ENCODE assay signal across 18 cellular contexts in genomic region chr5:1479066-1479465, GRCh38. TPM values are rescaled to one million over a fixed set of nuclear protein-coding genes. Genes with fewer than 3 reads are reported as not detected.
DNase-seq lines count a peak whose midpoint lies in the region; ATAC-seq and TF ChIP-seq lines count a peak whose summit lies in the region.
"Had no signal": no experiment of that assay in that cellular context is flagged by ENCODE, and none has a peak within 500 bp of the region (broad histone marks: within the 10 kb centered on the region; RNA-seq: fewer than 3 reads in every experiment).

No MANE protein-coding gene starts in this region.

- DNase-seq in natural killer cell = no peak
- DNase-seq in natural killer cell treated with Interleukin-12 subunit alpha and Interleukin-12 subunit beta and Interleukin-15 and Interleukin-18, amount 100 ng/mL, for 72 hours (ENCODE audit: low spot score) = no peak
- peak in 1 of 2 donors; percentile 14 for DNase-seq in left lung
- DNase-seq in stimulated activated CD4-positive, alpha-beta T cell treated with anti-CD3 and anti-CD28 coated beads, Interleukin-12 subunit alpha, Interleukin-12 subunit beta, amount 100 ng/mL, for 4 hours = no peak
- DNase-seq in 8988T = no peak
- DNase-seq in activated gamma-delta T cell (lab: John Stamatoyannopoulos, UW) = no peak
- DNase-seq: GOT3; KG1; NCI-H1048; NCI-H146; NCI-H2081 treated with DMSO at 0.1 percent for 48 hours; NCI-H2227 treated with DMSO at 0.1 percent for 48 hours; NK-92 treated with Interleukin-12 subunit alpha and Interleukin-12 subunit beta, amount 100 ng/mL, for 24 hours had no signal

- H3K27ac ChIP-seq in left lung = peak overlapping the region; percentile 49 to 89
- H3K27ac ChIP-seq in skeletal muscle tissue (ENCODE audit: low read depth, low read length) = peak overlapping the region; percentile 40

- H3K36me3 ChIP-seq in left lung (peaks cover 0 to 82% of the 10 kb centered on the region in 2 donors), skeletal muscle tissue (ENCODE audit: control insufficient read depth in 3 of 3, insufficient read depth in 3 of 3, low read length in 3 of 3) (peaks cover 6 to 18% (median 17%) of the 10 kb centered on the region in 3 donors)

- no peaks in the 10 kb centered on the region for H3K27me3 ChIP-seq in left lung
- H3K27me3 ChIP-seq in skeletal muscle tissue (ENCODE audit: control insufficient read depth in 3 of 3, insufficient read depth in 3 of 3, low read length in 3 of 3) = no peaks in the 10 kb centered on the region

- H3K4me3 Mint-ChIP-seq in natural killer cell = no peak overlapping the region
- H3K4me3 Mint-ChIP-seq in natural killer cell treated with Interleukin-12 subunit alpha and Interleukin-12 subunit beta and Interleukin-15 and Interleukin-18, amount 100 ng/mL, for 72 hours = no peak overlapping the region
- H3K4me3 Mint-ChIP-seq: CD4-positive, CD25-positive, alpha-beta regulatory T cell had no signal

- H3K27me3 Mint-ChIP-seq in natural killer cell (ENCODE audit: low read depth in 2 of 2) = no peaks in the 10 kb centered on the region
- no peaks in the 10 kb centered on the region for H3K27me3 Mint-ChIP-seq in natural killer cell treated with Interleukin-12 subunit alpha and Interleukin-12 subunit beta and Interleukin-15 and Interleukin-18, amount 100 ng/mL, for 72 hours
- H3K27me3 Mint-ChIP-seq: CD4-positive, CD25-positive, alpha-beta regulatory T cell had no signal

- peak overlapping the region; percentile 68 to 90 for H3K27ac Mint-ChIP-seq in natural killer cell
- peak overlapping the region in 1 of 2 donors; percentile 31 for H3K27ac Mint-ChIP-seq in natural killer cell treated with Interleukin-12 subunit alpha and Interleukin-12 subunit beta and Interleukin-15 and Interleukin-18, amount 100 ng/mL, for 72 hours
- H3K27ac Mint-ChIP-seq: CD4-positive, CD25-positive, alpha-beta regulatory T cell had no signal

- no peaks in the 10 kb centered on the region for H3K9me3 ChIP-seq in left lung
- no peaks in the 10 kb centered on the region for H3K9me3 ChIP-seq in skeletal muscle tissue (ENCODE audit: control insufficient read depth in 3 of 3, low read length in 3 of 3)

- H3K4me1 ChIP-seq in left lung (peaks cover 0 to 73% of the 10 kb centered on the region in 2 donors), skeletal muscle tissue (ENCODE audit: control insufficient read depth in 3 of 3, insufficient read depth in 3 of 3, low read length in 3 of 3) (peaks cover 0 to 4% (median 0%) of the 10 kb centered on the region in 3 donors)

- ATAC-seq in natural killer cell (no peak), left lung (no peak), GM21381 (IDR thresholded peaks at IDR 0.05; ENCODE audit: unreplicated experiment) (no peak)
- no peak for ATAC-seq in natural killer cell treated with Interleukin-12 subunit alpha and Interleukin-12 subunit beta and Interleukin-15 and Interleukin-18, amount 100 ng/mL, for 72 hours

- intact Hi-C loops in natural killer cell (cut with micrococcal nuclease) = loop anchor here (1.0 kb wide), 1 partner anchor 162 kb away; no protein-coding TSS in a partner anchor
- intact Hi-C loops in left lung (cut with DNase I) = no loop called here

- H3K4me3 ChIP-seq in left lung = peak overlapping the region in 1 of 2 donors; percentile 22
- H3K4me3 ChIP-seq in skeletal muscle tissue (ENCODE audit: low read length in 3 of 3) = no peak overlapping the region

- no peaks in the 10 kb centered on the region for H3K36me3 Mint-ChIP-seq in natural killer cell
- H3K36me3 Mint-ChIP-seq in natural killer cell treated with Interleukin-12 subunit alpha and Interleukin-12 subunit beta and Interleukin-15 and Interleukin-18, amount 100 ng/mL, for 72 hours = no peaks in the 10 kb centered on the region

- no peak overlapping the region for H3K9ac ChIP-seq in skeletal muscle tissue (ENCODE audit: low read depth in 1 of 3, low read length in 3 of 3)

- TF ChIP-seq CTCF in natural killer cell (IDR thresholded peaks at IDR 0.05) = no peak
- TF ChIP-seq CTCF in left lung (IDR thresholded peaks at IDR 0.05) = no peak

- H3K9me3 Mint-ChIP-seq in natural killer cell = no peaks in the 10 kb centered on the region
- H3K9me3 Mint-ChIP-seq in natural killer cell treated with Interleukin-12 subunit alpha and Interleukin-12 subunit beta and Interleukin-15 and Interleukin-18, amount 100 ng/mL, for 72 hours = no peaks in the 10 kb centered on the region
- H3K9me3 Mint-ChIP-seq: CD4-positive, CD25-positive, alpha-beta regulatory T cell had no signal

- peaks cover 19 to 22% of the 10 kb centered on the region in 2 donors for H3K4me1 Mint-ChIP-seq in natural killer cell
- H3K4me1 Mint-ChIP-seq in natural killer cell treated with Interleukin-12 subunit alpha and Interleukin-12 subunit beta and Interleukin-15 and Interleukin-18, amount 100 ng/mL, for 72 hours (ENCODE audit: low read depth in 2 of 2) = peaks cover 6 to 23% of the 10 kb centered on the region in 2 donors

RNA-seq across cellular contexts. Expression of gene SLC6A3, which starts 33.8 kb away (rescaled TPM):
- not detected for total RNA-seq in natural killer cell
- total RNA-seq in natural killer cell treated with Interleukin-12 subunit alpha and Interleukin-12 subunit beta and Interleukin-15 and Interleukin-18, amount 100 ng/mL, for 72 hours = not detected
- 1 to 10 TPM in 1 of 2 donors, under 1 TPM in 1; 0.10 to 4.3 TPM for total RNA-seq in left lung
- not detected for total RNA-seq in skeletal muscle tissue
- total RNA-seq: CD4-positive, CD25-positive, alpha-beta regulatory T cell; M059J; PC-3 had no signal

RNA-seq across cellular contexts. Expression of gene LPCAT1, which starts 44.7 kb away (rescaled TPM):
- 100 to 1,000 TPM; 196 to 302 (median 252) TPM for total RNA-seq in natural killer cell
- total RNA-seq in natural killer cell treated with Interleukin-12 subunit alpha and Interleukin-12 subunit beta and Interleukin-15 and Interleukin-18, amount 100 ng/mL, for 72 hours = 100 to 1,000 TPM in 1 of 2 donors, 10 to 100 TPM in 1; 90.0 to 179 TPM
- total RNA-seq in left lung = 100 to 1,000 TPM; 458 to 751 TPM
- total RNA-seq in skeletal muscle tissue = 35.5 TPM
